In the genomic region with DNA sequence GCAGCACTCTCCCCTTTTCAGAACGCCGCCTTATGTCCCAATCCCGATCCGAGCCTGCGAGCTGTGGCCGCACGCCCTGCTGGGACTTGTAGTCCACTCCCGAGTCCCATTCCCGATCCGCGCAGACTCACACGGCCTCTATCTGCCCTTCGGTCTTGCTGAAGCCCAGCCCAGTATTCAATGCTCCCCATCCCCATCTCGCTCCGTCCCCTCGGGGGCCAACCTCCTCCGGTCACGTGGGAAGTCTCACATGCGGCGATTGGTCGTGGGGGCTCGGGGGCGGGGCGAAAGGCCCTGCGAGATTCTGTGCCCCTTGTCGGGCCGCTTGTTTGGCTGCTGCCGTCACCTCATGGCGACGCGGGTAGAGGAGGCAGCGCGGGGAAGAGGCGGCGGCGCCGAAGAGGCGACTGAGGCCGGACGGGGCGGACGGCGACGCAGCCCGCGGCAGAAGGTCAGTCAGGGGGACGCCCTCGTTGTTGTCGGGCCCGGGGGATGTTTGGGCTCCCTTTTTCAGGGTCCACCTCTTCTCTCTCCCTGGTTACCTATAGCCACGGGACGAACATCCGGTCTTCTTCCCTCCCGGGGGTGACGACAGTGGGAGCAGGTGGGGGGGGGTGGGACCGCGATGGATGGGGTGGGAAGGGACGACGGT, we compare ENCODE assay signal across 8 cellular contexts. TPM values are rescaled to one million over a fixed set of nuclear protein-coding genes. Genes with fewer than 3 reads are reported as not detected.
DNase-seq lines count a peak whose midpoint lies in the region; ATAC-seq and TF ChIP-seq lines count a peak whose summit lies in the region.

A gene (plus strand): TSS at position 328 of the 652 bp plus-strand sequence. CDS start 22 bp downstream, at position 350.

- H3K4me3 ChIP-seq in RWPE2 (ENCODE audit: severe bottlenecking) = peak within 1 kb of the TSS; percentile 55
- H3K4me3 ChIP-seq in fibroblast of lung (replicated peaks in 1 of 4; ENCODE audit: control extremely low read depth in 1 of 4, insufficient read depth in 1 of 4, low read depth in 3 of 4, low read length in 4 of 4) = peak within 1 kb of the TSS; percentile 69 to 87 (median 73)
- peak within 1 kb of the TSS; percentile 94 for H3K4me3 ChIP-seq in naive thymus-derived CD4-positive, alpha-beta T cell (ENCODE audit: low read length)

- H3K9me3 Mint-ChIP-seq in activated T-helper 2 cell treated with anti-CD3 and anti-CD28 coated beads, Interferon-gamma antibody, Interleukin-2, Interleukin-4, amounts not matched to agents 10 μg/mL and 5 μg/mL and 100 μg/mL, durations not matched to agents 14 hours and 24 hours and 36 hours = no peaks in the 10 kb centered on the region
- no peaks in the 10 kb centered on the region for H3K9me3 Mint-ChIP-seq in naive thymus-derived CD4-positive, alpha-beta T cell
- H3K9me3 Mint-ChIP-seq in stimulated activated naive B cell treated with anti-CD40 and anti-IgM and Interleukin-4, amounts not matched to agents 10 μg/mL and 1 μg/mL and 100 μg/mL, for 72 hours = no peaks in the 10 kb centered on the region

- H3K9me3 ChIP-seq in RWPE2 (ENCODE audit: severe bottlenecking) (no peaks in the 10 kb centered on the region), fibroblast of lung (ENCODE audit: control insufficient read depth, insufficient read depth, low read depth, low read length) (no peaks in the 10 kb centered on the region)
- H3K9me3 ChIP-seq in naive thymus-derived CD4-positive, alpha-beta T cell (ENCODE audit: control insufficient read depth in 2 of 3, low read length in 3 of 3) = no peaks in the 10 kb centered on the region

- H3K27me3 ChIP-seq in RWPE2 (ENCODE audit: insufficient read depth, poor library complexity, severe bottlenecking) (no peaks in the 10 kb centered on the region), fibroblast of lung (ENCODE audit: control insufficient read depth, insufficient read depth, low read length) (no peaks in the 10 kb centered on the region)
- no peaks in the 10 kb centered on the region for H3K27me3 ChIP-seq in naive thymus-derived CD4-positive, alpha-beta T cell (ENCODE audit: control insufficient read depth in 2 of 2, insufficient read depth in 2 of 2, low read length in 2 of 2)

- peak; percentile 98 for DNase-seq in EH (ENCODE audit: low read depth)
- peak; percentile 98 for DNase-seq in H4 (ENCODE audit: low spot score)
- DNase-seq in LoVo (ENCODE audit: low spot score) = peak; percentile 92
- DNase-seq in RWPE2 (ENCODE audit: low spot score) = peak; percentile 97
- peak; percentile 92 for DNase-seq in activated T-helper 2 cell treated with anti-CD3 and anti-CD28 coated beads, Interferon-gamma antibody, Interleukin-2, Interleukin-4, amounts not matched to agents 10 μg/mL and 5 μg/mL and 100 μg/mL, durations not matched to agents 14 hours and 24 hours and 36 hours (ENCODE audit: low spot score)
- DNase-seq in fibroblast of lung (ENCODE audit: low read depth in 2 of 2) = peak; percentile 98 to 100
- DNase-seq in naive thymus-derived CD4-positive, alpha-beta T cell = peak; percentile 81 to 98 (median 97)
- peak; percentile 99 for DNase-seq in stimulated activated naive B cell treated with anti-CD40 and anti-IgM and Interleukin-4, amounts not matched to agents 10 μg/mL and 1 μg/mL and 100 μg/mL, for 72 hours

- H3K4me2 ChIP-seq in fibroblast of lung (ENCODE audit: extremely low read depth, insufficient read depth, low read length) = peak within 1 kb of the TSS; percentile 83

- H3K36me3 ChIP-seq in RWPE2 (ENCODE audit: low read depth) = peaks cover 27% of the 10 kb centered on the region
- H3K36me3 ChIP-seq in fibroblast of lung (ENCODE audit: control insufficient read depth, insufficient read depth, low read length) = peaks cover 2% of the 10 kb centered on the region
- peaks cover 0 to 8% (median 0%) of the 10 kb centered on the region in 3 experiments for H3K36me3 ChIP-seq in naive thymus-derived CD4-positive, alpha-beta T cell (ENCODE audit: control insufficient read depth in 2 of 3, insufficient read depth in 3 of 3, low read length in 3 of 3)

- ATAC-seq in RWPE2 (ENCODE audit: low read depth) = peak; percentile 98
- peak; percentile 97 for ATAC-seq in naive thymus-derived CD4-positive, alpha-beta T cell
- peak; percentile 97 for ATAC-seq in stimulated activated naive B cell treated with anti-CD40 and anti-IgM and Interleukin-4, amounts not matched to agents 10 μg/mL and 1 μg/mL and 100 μg/mL, for 72 hours (replicated peaks)

- H2AFZ ChIP-seq in fibroblast of lung (ENCODE audit: low read length) = peak within 1 kb of the TSS; percentile 97

- H3K4me1 ChIP-seq in RWPE2 (ENCODE audit: insufficient read depth, poor library complexity, severe bottlenecking) = no peaks in the 10 kb centered on the region
- no peaks in the 10 kb centered on the region for H3K4me1 ChIP-seq in fibroblast of lung (ENCODE audit: control insufficient read depth, extremely low read depth, insufficient read depth, low read length)
- peaks cover 0 to 3% of the 10 kb centered on the region in 2 donors for H3K4me1 ChIP-seq in naive thymus-derived CD4-positive, alpha-beta T cell (ENCODE audit: control insufficient read depth in 2 of 2, insufficient read depth in 2 of 2, low read length in 2 of 2)

- POLR2A ChIA-PET in naive thymus-derived CD4-positive, alpha-beta T cell (lab: Charles Lee) = no interaction called here

- H3K9ac ChIP-seq in fibroblast of lung (ENCODE audit: insufficient read depth, low read length) = peak within 1 kb of the TSS; percentile 80

- no peaks in the 10 kb centered on the region for H3K27me3 Mint-ChIP-seq in activated T-helper 2 cell treated with anti-CD3 and anti-CD28 coated beads, Interferon-gamma antibody, Interleukin-2, Interleukin-4, amounts not matched to agents 10 μg/mL and 5 μg/mL and 100 μg/mL, durations not matched to agents 14 hours and 24 hours and 36 hours (ENCODE audit: low read depth)
- H3K27me3 Mint-ChIP-seq in naive thymus-derived CD4-positive, alpha-beta T cell = no peaks in the 10 kb centered on the region
- no peaks in the 10 kb centered on the region for H3K27me3 Mint-ChIP-seq in stimulated activated naive B cell treated with anti-CD40 and anti-IgM and Interleukin-4, amounts not matched to agents 10 μg/mL and 1 μg/mL and 100 μg/mL, for 72 hours

- TF ChIP-seq CTCF in RWPE2 (IDR thresholded peaks at IDR 0.05; ENCODE audit: poor library complexity, severe bottlenecking) (no peak), fibroblast of lung (conservative IDR thresholded peaks at IDR 0.05 in 1 of 2, IDR thresholded peaks at IDR 0.05 in 1 of 2; ENCODE audit: low read depth in 1 of 2, low read length in 2 of 2) (no peak)

- peak within 1 kb of the TSS; percentile 89 for H3K4me3 Mint-ChIP-seq in activated T-helper 2 cell treated with anti-CD3 and anti-CD28 coated beads, Interferon-gamma antibody, Interleukin-2, Interleukin-4, amounts not matched to agents 10 μg/mL and 5 μg/mL and 100 μg/mL, durations not matched to agents 14 hours and 24 hours and 36 hours (ENCODE audit: low read depth)
- H3K4me3 Mint-ChIP-seq in naive thymus-derived CD4-positive, alpha-beta T cell = peak within 1 kb of the TSS; percentile 95 to 99 (median 97)
- peak within 1 kb of the TSS; percentile 96 to 98 for H3K4me3 Mint-ChIP-seq in stimulated activated naive B cell treated with anti-CD40 and anti-IgM and Interleukin-4, amounts not matched to agents 10 μg/mL and 1 μg/mL and 100 μg/mL, for 72 hours

- no peaks in the 10 kb centered on the region for H4K20me1 ChIP-seq in fibroblast of lung (ENCODE audit: control insufficient read depth, extremely low read depth, insufficient read depth, low read length)

- H3K79me2 ChIP-seq in fibroblast of lung (ENCODE audit: control insufficient read depth, insufficient read depth, low read length) = peaks cover 13% of the 10 kb centered on the region

- CTCF ChIA-PET in naive thymus-derived CD4-positive, alpha-beta T cell (lab: Charles Lee) = no interaction called here

- H3K4me1 Mint-ChIP-seq in activated T-helper 2 cell treated with anti-CD3 and anti-CD28 coated beads, Interferon-gamma antibody, Interleukin-2, Interleukin-4, amounts not matched to agents 10 μg/mL and 5 μg/mL and 100 μg/mL, durations not matched to agents 14 hours and 24 hours and 36 hours (ENCODE audit: low read depth) = peaks cover 9% of the 10 kb centered on the region
- H3K4me1 Mint-ChIP-seq in naive thymus-derived CD4-positive, alpha-beta T cell = peaks cover 4 to 42% (median 12%) of the 10 kb centered on the region in 7 donors
- peaks cover 0 to 7% of the 10 kb centered on the region in 2 donors for H3K4me1 Mint-ChIP-seq in stimulated activated naive B cell treated with anti-CD40 and anti-IgM and Interleukin-4, amounts not matched to agents 10 μg/mL and 1 μg/mL and 100 μg/mL, for 72 hours

- H3K27ac ChIP-seq in RWPE2 (ENCODE audit: poor library complexity, severe bottlenecking) (peak within 1 kb of the TSS; percentile 41), fibroblast of lung (ENCODE audit: insufficient read depth, low read length) (peak within 1 kb of the TSS; percentile 77)
- peak within 1 kb of the TSS; percentile 88 for H3K27ac ChIP-seq in naive thymus-derived CD4-positive, alpha-beta T cell (ENCODE audit: low read depth, low read length)

- peak within 1 kb of the TSS; percentile 73 for H3K27ac Mint-ChIP-seq in activated T-helper 2 cell treated with anti-CD3 and anti-CD28 coated beads, Interferon-gamma antibody, Interleukin-2, Interleukin-4, amounts not matched to agents 10 μg/mL and 5 μg/mL and 100 μg/mL, durations not matched to agents 14 hours and 24 hours and 36 hours
- H3K27ac Mint-ChIP-seq in naive thymus-derived CD4-positive, alpha-beta T cell = peak within 1 kb of the TSS; percentile 78 to 94 (median 90)
- H3K27ac Mint-ChIP-seq in stimulated activated naive B cell treated with anti-CD40 and anti-IgM and Interleukin-4, amounts not matched to agents 10 μg/mL and 1 μg/mL and 100 μg/mL, for 72 hours = peak within 1 kb of the TSS; percentile 97

- peaks cover 10% of the 10 kb centered on the region for H3K36me3 Mint-ChIP-seq in activated T-helper 2 cell treated with anti-CD3 and anti-CD28 coated beads, Interferon-gamma antibody, Interleukin-2, Interleukin-4, amounts not matched to agents 10 μg/mL and 5 μg/mL and 100 μg/mL, durations not matched to agents 14 hours and 24 hours and 36 hours (ENCODE audit: low read depth)
- peaks cover 0 to 7% (median 0%) of the 10 kb centered on the region in 5 donors for H3K36me3 Mint-ChIP-seq in naive thymus-derived CD4-positive, alpha-beta T cell
- H3K36me3 Mint-ChIP-seq in stimulated activated naive B cell treated with anti-CD40 and anti-IgM and Interleukin-4, amounts not matched to agents 10 μg/mL and 1 μg/mL and 100 μg/mL, for 72 hours = peaks cover 2 to 7% of the 10 kb centered on the region in 2 donors

- intact Hi-C loops in activated T-helper 2 cell treated with anti-CD3 and anti-CD28 coated beads, Interferon-gamma antibody, Interleukin-2, Interleukin-4, amounts not matched to agents 10 μg/mL and 5 μg/mL and 100 μg/mL, durations not matched to agents 14 hours and 24 hours and 36 hours (cut with micrococcal nuclease) = loop anchor here (1.0 to 2.0 kb wide), 3 partner anchors 36 to 84 kb away; a partner anchor contains a TSS
- intact Hi-C loops in naive thymus-derived CD4-positive, alpha-beta T cell (cut with micrococcal nuclease) = loop anchor here (1.0 to 5.0 kb wide), 14 partner anchors 41 to 1913 kb away; a partner anchor contains a TSS

RNA-seq across cellular contexts. Expression of the gene that starts here (rescaled TPM):
- 8.7 and 12.2 TPM in 2 replicates for total RNA-seq in H4 (2014; rRNA removed; shearing (Covaris generic))
- 19.9 and 21.4 TPM in 2 replicates for total RNA-seq in activated T-helper 2 cell treated with anti-CD3 and anti-CD28 coated beads, Interferon-gamma antibody, Interleukin-2, Interleukin-4, amounts not matched to agents 10 μg/mL and 5 μg/mL and 100 μg/mL, durations not matched to agents 14 hours and 24 hours and 36 hours
- total RNA-seq in fibroblast of lung = 11.6 and 18.0 TPM in 2 replicates
- 9.0 and 17.1 TPM in 2 replicates for polyA plus RNA-seq in fibroblast of lung
- 5.6 and 10.4 TPM in 2 replicates for polyA plus RNA-seq in fibroblast of lung (2012)
- 1.1 and 3.9 TPM in 2 replicates for polyA minus RNA-seq in fibroblast of lung (ENCODE audit: low replicate concordance)
- total RNA-seq in naive thymus-derived CD4-positive, alpha-beta T cell = 10 to 100 TPM; 11.9 to 23.1 (median 17.3) TPM
- 10 to 100 TPM; 16.0 to 22.1 TPM for polyA plus RNA-seq in naive thymus-derived CD4-positive, alpha-beta T cell

Comparison
In these comparisons a context has a peak if more than half of its experiments do, and no peak if none do; other contexts are left out.
1. Peak in every context shown above with its lines: DNase-seq, ATAC-seq, H3K4me3 ChIP-seq and H3K27ac ChIP-seq.